Comparison of ENCODE assay signal across 22 cellular contexts in genomic region chr12:69149262-69149661, GRCh38.
"Had no signal": no experiment of that assay in that cellular context is flagged by ENCODE, and none has a peak within 500 bp of the region (broad histone marks: within the 10 kb centered on the region; RNA-seq: fewer than 3 reads in every experiment).

No MANE protein-coding gene starts in this region.

- DNase-seq: effector CD8-positive, alpha-beta T cell; endodermal cell; left ventricle myocardium superior; lower lobe of right lung; natural killer cell; posterior cingulate gyrus; psoas muscle; right cardiac atrium; spleen; stimulated activated CD4-positive, alpha-beta T cell treated with anti-CD3 and anti-CD28 coated beads, Interleukin-4, amount 100 ng/mL, for 4 hours; stimulated activated naive CD8-positive, alpha-beta T cell treated with anti-CD3 and anti-CD28 coated beads, Interleukin-15, Interleukin-2, amounts not matched to agents 100 U/mL and 50 U/mL, for 24 hours; substantia nigra; testis; tibial artery; upper lobe of right lung; uterus had no signal

- H3K4me3 Mint-ChIP-seq: dendritic cell treated with granulocyte-macrophage colony-stimulating factor and Interleukin-4, amounts not matched to agents 40 ng/mL and 50 ng/mL, for 4 days; endodermal cell; natural killer cell; neural crest cell; stimulated activated memory B cell treated with anti-CD40 and anti-IgM and Interleukin-4, amounts not matched to agents 10 μg/mL and 1 μg/mL and 100 μg/mL, for 72 hours had no signal

- H3K36me3 Mint-ChIP-seq: natural killer cell had no signal

- H3K27me3 Mint-ChIP-seq: dendritic cell treated with granulocyte-macrophage colony-stimulating factor and Interleukin-4, amounts not matched to agents 40 ng/mL and 50 ng/mL, for 4 days; stimulated activated memory B cell treated with anti-CD40 and anti-IgM and Interleukin-4, amounts not matched to agents 10 μg/mL and 1 μg/mL and 100 μg/mL, for 72 hours had no signal

- H3K9me3 ChIP-seq: esophagus muscularis mucosa, lower lobe of right lung, neutrophil, psoas muscle, spleen, testis, tibial artery, upper lobe of right lung, uterus had no signal

- H3K27ac ChIP-seq: esophagus muscularis mucosa, lower lobe of right lung, neutrophil, psoas muscle, skin epidermis, spleen, testis, tibial artery, upper lobe of right lung had no signal

- H3K9me3 Mint-ChIP-seq: dendritic cell treated with granulocyte-macrophage colony-stimulating factor and Interleukin-4, amounts not matched to agents 40 ng/mL and 50 ng/mL, for 4 days; endodermal cell; natural killer cell; neural crest cell; stimulated activated memory B cell treated with anti-CD40 and anti-IgM and Interleukin-4, amounts not matched to agents 10 μg/mL and 1 μg/mL and 100 μg/mL, for 72 hours had no signal

- ATAC-seq: left ventricle myocardium superior; lower lobe of right lung; natural killer cell; psoas muscle; right cardiac atrium; stimulated activated memory B cell treated with anti-CD40 and anti-IgM and Interleukin-4, amounts not matched to agents 10 μg/mL and 1 μg/mL and 100 μg/mL, for 72 hours; stimulated activated naive CD8-positive, alpha-beta T cell treated with anti-CD3 and anti-CD28 coated beads, Interleukin-15, Interleukin-2, amounts not matched to agents 100 U/mL and 50 U/mL, for 24 hours; upper lobe of right lung had no signal

- H3K4me3 ChIP-seq: esophagus muscularis mucosa, lower lobe of right lung, psoas muscle, skin epidermis, spleen, testis, tibial artery, upper lobe of right lung, uterus had no signal

- H3K4me1 Mint-ChIP-seq: natural killer cell, neural crest cell had no signal

- H3K36me3 ChIP-seq: esophagus muscularis mucosa, lower lobe of right lung, neutrophil, spleen, tibial artery, upper lobe of right lung, uterus had no signal

- H3K27me3 ChIP-seq: esophagus muscularis mucosa, neutrophil, spleen, testis, tibial artery, upper lobe of right lung, uterus had no signal

- H3K27ac Mint-ChIP-seq: dendritic cell treated with granulocyte-macrophage colony-stimulating factor and Interleukin-4, amounts not matched to agents 40 ng/mL and 50 ng/mL, for 4 days; endodermal cell; natural killer cell; stimulated activated memory B cell treated with anti-CD40 and anti-IgM and Interleukin-4, amounts not matched to agents 10 μg/mL and 1 μg/mL and 100 μg/mL, for 72 hours had no signal

- H3K4me1 ChIP-seq: psoas muscle, tibial artery, upper lobe of right lung, uterus had no signal
